Comparison of ENCODE assay signal across 20 cellular contexts in genomic region chr14:69985456-69985855, GRCh38.
DNase-seq lines count a peak whose midpoint lies in the region; ATAC-seq, FAIRE-seq and TF ChIP-seq lines count a peak whose summit lies in the region.
"Had no signal": no experiment of that assay in that cellular context is flagged by ENCODE, and none has a peak within 500 bp of the region (broad histone marks: within the 10 kb centered on the region; RNA-seq: fewer than 3 reads in every experiment).

No MANE protein-coding gene starts in this region.

- peak overlapping the region; percentile 48 for H3K4me2 ChIP-seq in A549
- H3K4me2 ChIP-seq in IMR-90 (ENCODE audit: low read depth, low read length), result peak overlapping the region; percentile 13; the same call in 1 of the 2 replicates
- no peak overlapping the region for H3K4me2 ChIP-seq in H1 (ENCODE audit: insufficient read depth in 1 of 2, low read depth in 2 of 2, low read length in 2 of 2)

- dilution Hi-C loops in IMR-90 (cut with HindIII; ENCODE audit: low sequenced_read_pairs, unreplicated experiment), result no loop called here

- H2AK9ac ChIP-seq in IMR-90 (replicated peaks; ENCODE audit: low read depth, low read length, poor library complexity), result no peak overlapping the region

- peak; percentile 69 to 72 for ATAC-seq in A549
- peak; percentile 95 for ATAC-seq in IMR-90 (ENCODE audit: low read depth)
- peak; percentile 25 for ATAC-seq in left lung
- no peak for ATAC-seq in HG02884 (IDR thresholded peaks at IDR 0.05; ENCODE audit: unreplicated experiment)
- ATAC-seq: HCT116, psoas muscle had no signal

- 0 out of 4 replicates have a peak overlapping the region, but pooled peaks of 1 of the 2 experiments have one; percentile 63 for H4K8ac ChIP-seq in IMR-90 (ENCODE audit: low read depth in 2 of 2, low read length in 2 of 2)
- H4K8ac ChIP-seq in H1 (ENCODE audit: extremely low read depth, insufficient read depth, low read length), result no peak overlapping the region

- H2AK5ac ChIP-seq in IMR-90 (ENCODE audit: low read depth, low read length) (no peak overlapping the region), H1 (ENCODE audit: low read depth, low read length) (no peak overlapping the region)

- H3K4me3 ChIP-seq in A549 (no peak overlapping the region), IMR-90 (ENCODE audit: insufficient read depth, low read depth, low read length) (no peak overlapping the region), H1 (ENCODE audit: extremely low read depth in 1 of 4, insufficient read depth in 2 of 4, low read depth in 3 of 4, low read length in 4 of 4) (no peak overlapping the region), left lung (no peak overlapping the region)
- H3K4me3 ChIP-seq: cardiac muscle cell, psoas muscle had no signal

- no peak for TF ChIP-seq RAD21 in A549 (conservative IDR thresholded peaks at IDR 0.05 in 1 of 2, IDR thresholded peaks at IDR 0.05 in 1 of 2)
- TF ChIP-seq RAD21 in IMR-90 (IDR thresholded peaks at IDR 0.05; ENCODE audit: low read length), result no peak
- TF ChIP-seq RAD21 in H1 (IDR thresholded peaks at IDR 0.05 in 1 of 2, conservative IDR thresholded peaks at IDR 0.05 in 1 of 2; ENCODE audit: low read depth in 2 of 2, low read length in 2 of 2), result no peak

- CTCF ChIA-PET in A549 (lab: Yijun Ruan, JAX) (interaction anchor here (1.3 kb wide), 2 partner anchors 8 to 89 kb away, joined by 3 to 9 read pairs; no protein-coding TSS in a partner anchor), IMR-90 (lab: Yijun Ruan, JAX) (no interaction called here), H1 (lab: Charles Lee; ENCODE audit: partially characterized antibody) (no interaction called here)

- H3K56ac ChIP-seq in IMR-90 (ENCODE audit: extremely low read depth, insufficient read depth, low read length) (no peak overlapping the region), H1 (replicated peaks; ENCODE audit: insufficient read length, low read depth, low read length) (no peak overlapping the region)

- H4K20me1 ChIP-seq in IMR-90 (ENCODE audit: insufficient read depth, low read length) (no peaks in the 10 kb centered on the region), H1 (replicated peaks in 1 of 2; ENCODE audit: control insufficient read depth in 1 of 2, insufficient read depth in 2 of 2, low read length in 2 of 2) (no peaks in the 10 kb centered on the region)

- TF ChIP-seq EP300 in A549 (IDR thresholded peaks at IDR 0.05) (no peak), H1 (IDR thresholded peaks at IDR 0.05; ENCODE audit: borderline replicate concordance in 1 of 2, low read depth in 2 of 2, low read length in 2 of 2) (no peak)

- H3K36me3 ChIP-seq in IMR-90 (ENCODE audit: control insufficient read depth, insufficient read depth, low read length) (no peaks in the 10 kb centered on the region), H1 (ENCODE audit: control insufficient read depth in 2 of 4, insufficient read depth in 4 of 4, low read length in 3 of 4) (no peaks in the 10 kb centered on the region; a peak in 1 of 8 replicates), left lung (no peaks in the 10 kb centered on the region)
- H3K36me3 ChIP-seq: cardiac muscle cell had no signal

- 21% methylated on average over 1 of the region's 1 CpG for WGBS in A549 (ENCODE audit: missing lambda C conversion rate)
- WGBS in IMR-90 (ENCODE audit: extremely low coverage in 2 of 2, insufficient read length in 1 of 2), 2 experiments, result no CpG with 5 or more reads among the region's 1 CpG
- 75% methylated on average over 1 of the region's 1 CpG; no CpG with 5 or more reads in 1 of the 2 experiments for WGBS in H1 (ENCODE audit: extremely low coverage in 1 of 2, insufficient coverage in 1 of 2, insufficient read length in 1 of 2, insufficient replicate concordance in 2 of 2, low coverage in 1 of 2, low lambda C conversion rate in 2 of 2, missing lambda C conversion rate in 1 of 2), 2 experiments

- H2BK12ac ChIP-seq in H1 (ENCODE audit: low read depth, low read length), result peak overlapping the region; percentile 92; the same call in 1 of the 2 replicates

- no peaks in the 10 kb centered on the region for H3K23me2 ChIP-seq in H1 (ENCODE audit: low read depth, low read length)

- H2AFZ ChIP-seq in IMR-90 (replicated peaks; ENCODE audit: low read length, poor library complexity) (no peak overlapping the region), H1 (ENCODE audit: low read length) (no peak overlapping the region)

- H4K5ac ChIP-seq in IMR-90 (ENCODE audit: low read depth, low read length), result no peak overlapping the region
- no peak overlapping the region for H4K5ac ChIP-seq in H1 (ENCODE audit: insufficient read length, low read depth, low read length)

- BruUV-seq in IMR-90 (replicated peaks; lab: Mats Ljungman, UMichigan), result no TSS peak

- TF ChIP-seq CTCF in A549 (IDR thresholded peaks at IDR 0.05) (no peak), IMR-90 (conservative IDR thresholded peaks at IDR 0.05; ENCODE audit: low read depth, low read length) (no peak), H1 (IDR thresholded peaks at IDR 0.05; ENCODE audit: control extremely low read depth in 1 of 3, insufficient read depth in 1 of 3, low read depth in 1 of 3, low read length in 3 of 3) (no peak), left lung (IDR thresholded peaks at IDR 0.05) (no peak), endothelial cell (IDR thresholded peaks at IDR 0.05; ENCODE audit: unreplicated experiment) (no peak)

- H3K9me3 Mint-ChIP-seq in endothelial cell (ENCODE audit: unreplicated experiment), result no peaks in the 10 kb centered on the region
- H3K9me3 Mint-ChIP-seq: CD8-positive, alpha-beta memory T cell had no signal

- H3K18ac ChIP-seq in IMR-90 (ENCODE audit: low read depth, low read length), result no peak overlapping the region
- no peak overlapping the region for H3K18ac ChIP-seq in H1 (ENCODE audit: extremely low read depth, low read length)

- in situ Hi-C loops in IMR-90 (cut with MboI; ENCODE audit: low sequenced_read_pairs), result no loop called here

- peaks cover 2% of the 10 kb centered on the region; the same call in 1 of the 3 replicates for H3K9me3 ChIP-seq in A549
- H3K9me3 ChIP-seq in IMR-90 (ENCODE audit: control insufficient read depth, insufficient read depth, low read length), result no peaks in the 10 kb centered on the region
- H3K9me3 ChIP-seq in H1 (ENCODE audit: insufficient read depth in 2 of 2, low read depth in 1 of 2, low read length in 1 of 2), result 0 out of 4 replicates have a peak, but pooled peaks cover 0 to 3% of the 10 kb centered on the region in 2 experiments
- no peaks in the 10 kb centered on the region for H3K9me3 ChIP-seq in left lung
- H3K9me3 ChIP-seq: psoas muscle had no signal

- no peaks in the 10 kb centered on the region for H3K79me2 ChIP-seq in H1 (ENCODE audit: control insufficient read depth in 1 of 2, insufficient read depth in 2 of 2, low read length in 2 of 2)

- H3K4ac ChIP-seq in IMR-90 (ENCODE audit: low read depth, low read length) (peak overlapping the region; percentile 73; the same call in 1 of the 2 replicates), H1 (replicated peaks; ENCODE audit: insufficient read length, low read depth, low read length) (no peak overlapping the region)

- H4K91ac ChIP-seq in IMR-90 (ENCODE audit: insufficient read depth, low read depth, low read length) (no peak overlapping the region), H1 (replicated peaks; ENCODE audit: insufficient read length, low read length) (no peak overlapping the region)

- H3K79me1 ChIP-seq in IMR-90 (ENCODE audit: low read depth in 1 of 2, low read length in 2 of 2) (no peaks in the 10 kb centered on the region), H1 (ENCODE audit: low read depth, low read length) (no peaks in the 10 kb centered on the region)

- H2BK5ac ChIP-seq in IMR-90 (ENCODE audit: low read depth, low read length, poor library complexity, severe bottlenecking) (peak overlapping the region; percentile 78), H1 (ENCODE audit: low read depth, low read length) (no peak overlapping the region)

- H2BK120ac ChIP-seq in IMR-90 (ENCODE audit: low read depth, low read length) (peak overlapping the region; percentile 63; the same call in 1 of the 2 replicates), H1 (replicated peaks; ENCODE audit: low read depth, low read length) (no peak overlapping the region)

- no peak for TF ChIP-seq POLR2A in A549 (IDR thresholded peaks at IDR 0.05; ENCODE audit: low read length)
- TF ChIP-seq POLR2A in IMR-90 (IDR thresholded peaks at IDR 0.05; ENCODE audit: low read depth, low read length), result no peak
- no peak for TF ChIP-seq POLR2A in H1 (IDR thresholded peaks at IDR 0.05; ENCODE audit: control extremely low read depth in 1 of 2, low read depth in 2 of 2, low read length in 2 of 2)

- no peak overlapping the region for H3K14ac ChIP-seq in IMR-90 (replicated peaks; ENCODE audit: low read depth, low read length)
- H3K14ac ChIP-seq in H1 (ENCODE audit: insufficient read length), result no peak overlapping the region

- no peak overlapping the region for H3K27ac Mint-ChIP-seq in endothelial cell (ENCODE audit: unreplicated experiment)
- H3K27ac Mint-ChIP-seq: activated naive CD8-positive, alpha-beta T cell; CD8-positive, alpha-beta memory T cell had no signal

- no peak overlapping the region for H3K4me3 Mint-ChIP-seq in endothelial cell (ENCODE audit: unreplicated experiment)
- H3K4me3 Mint-ChIP-seq: activated naive CD8-positive, alpha-beta T cell; CD8-positive, alpha-beta memory T cell had no signal

- no peak overlapping the region for H3K23ac ChIP-seq in IMR-90 (ENCODE audit: low read depth, low read length)
- no peak overlapping the region for H3K23ac ChIP-seq in H1 (ENCODE audit: insufficient read length)

- H2BK15ac ChIP-seq in IMR-90 (ENCODE audit: low read depth, low read length) (no peak overlapping the region), H1 (ENCODE audit: low read length) (no peak overlapping the region)

- intact Hi-C loops in IMR-90 (cut with micrococcal nuclease) (no loop called here), left lung (cut with DNase I) (no loop called here)

- H3K27me3 ChIP-seq in IMR-90 (ENCODE audit: control insufficient read depth, insufficient read depth, low read length), result no peaks in the 10 kb centered on the region
- no peaks in the 10 kb centered on the region; a peak in 1 of 7 replicates for H3K27me3 ChIP-seq in H1 (replicated peaks in 1 of 4; ENCODE audit: control insufficient read depth in 3 of 4, extremely low read depth in 1 of 4, insufficient read depth in 3 of 4, low read length in 3 of 4)
- H3K27me3 ChIP-seq in left lung, result peaks cover 0 to 25% of the 10 kb centered on the region in 2 donors
- H3K27me3 ChIP-seq: cardiac muscle cell had no signal

- POLR2A ChIA-PET in A549 (lab: Yijun Ruan, JAX) (no interaction called here), IMR-90 (lab: Charles Lee; ENCODE audit: unreplicated experiment) (no interaction called here), H1 (lab: Charles Lee; ENCODE audit: partially characterized antibody) (no interaction called here)

- FAIRE-seq in A549 (lab: Jason Lieb, UNC) (no peak), H1 (lab: Jason Lieb, UNC) (no peak)

- no peaks in the 10 kb centered on the region for H3K27me3 Mint-ChIP-seq in endothelial cell (ENCODE audit: unreplicated experiment)

- H2BK20ac ChIP-seq in IMR-90 (ENCODE audit: low read depth, low read length) (peak overlapping the region; percentile 72; the same call in 1 of the 2 replicates), H1 (ENCODE audit: low read length) (no peak overlapping the region)

- H3K4me1 Mint-ChIP-seq in endothelial cell (ENCODE audit: unreplicated experiment), result peaks cover 5% of the 10 kb centered on the region
- H3K4me1 Mint-ChIP-seq: CD8-positive, alpha-beta memory T cell had no signal

- DNase-seq in A549 (ENCODE audit: low read depth in 1 of 2, low spot score in 1 of 2) (peak in 1 of 2 experiments; percentile 30), IMR-90 (peak; percentile 87), H1 (ENCODE audit: low read depth in 1 of 2, low spot score in 2 of 2) (no peak), left lung (no peak), cerebellum (ENCODE audit: low spot score) (no peak), SHP77 treated with DMSO at 0.1 percent for 48 hours (lab: John Stamatoyannopoulos, UW) (no peak), endothelial cell (ENCODE audit: low spot score) (no peak)
- DNase-seq: activated CD4-positive, alpha-beta T cell treated with anti-CD3 and anti-CD28 coated beads, Interleukin-2, amount 50 U/mL, for 48 hours; activated T-cell treated with anti-CD3 and anti-CD28 coated beads, Interleukin-2, amount 50 U/mL, for 48 hours; CD8-positive, alpha-beta memory T cell; NCI-H1694 treated with DMSO at 0.1 percent for 48 hours; NCI-H226; psoas muscle; RPMI8226; stimulated activated CD4-positive, alpha-beta T cell treated with anti-CD3 and anti-CD28 coated beads, Interleukin-15, amount 100 ng/mL, for 24 hours; stimulated activated naive CD4-positive, alpha-beta T cell treated with Interleukin-2 at 50 U/mL for 16 hours had no signal

- H3K9ac ChIP-seq in IMR-90 (ENCODE audit: low read depth, low read length), result no peak overlapping the region
- no peak overlapping the region for H3K9ac ChIP-seq in H1 (replicated peaks in 1 of 4; ENCODE audit: extremely low read depth in 1 of 4, low read depth in 3 of 4, low read length in 3 of 4)

- peaks cover 3% of the 10 kb centered on the region; the same call in 1 of the 2 replicates for H3K9me1 ChIP-seq in IMR-90 (ENCODE audit: insufficient read depth, low read length)

- H3K4me1 ChIP-seq in A549 (peaks cover 44% of the 10 kb centered on the region), IMR-90 (ENCODE audit: control insufficient read depth, insufficient read depth, low read length) (peaks cover 16% of the 10 kb centered on the region), H1 (replicated peaks in 1 of 4; ENCODE audit: control insufficient read depth in 3 of 4, insufficient read depth in 4 of 4, low read length in 3 of 4) (peaks cover 2 to 18% (median 11%) of the 10 kb centered on the region in 4 experiments; a peak in 6 of 7 replicates), left lung (no peaks in the 10 kb centered on the region)

- H3K36me3 Mint-ChIP-seq in endothelial cell (ENCODE audit: low read depth, unreplicated experiment), result no peaks in the 10 kb centered on the region
- H3K36me3 Mint-ChIP-seq: activated naive CD8-positive, alpha-beta T cell; CD8-positive, alpha-beta memory T cell had no signal

- H3K27ac ChIP-seq in A549 (peak overlapping the region; percentile 71 to 82), IMR-90 (ENCODE audit: insufficient read depth, low read length) (no peak overlapping the region), H1 (ENCODE audit: low read depth, low read length) (no peak overlapping the region), left lung (no peak overlapping the region)
- H3K27ac ChIP-seq: cardiac muscle cell, psoas muscle had no signal

Comparison
In these comparisons a context has a peak if more than half of its experiments do, and no peak if none do; other contexts are left out.
1. H3K27ac ChIP-seq: peak in A549 (2 of 2); none in IMR-90 (single experiment), H1 (single experiment) and left lung (0 of 2).
2. H3K4me2 ChIP-seq: peak in A549 (single experiment) and IMR-90 (single experiment); none in H1 (0 of 2).
3. Of the 18 proteins assayed by ChIP-seq in both H1 and A549: peak only in H1: none; only in A549: CEBPB; in both: none; in neither: 17.